In genomic region chr9:69961834-69962233, GRCh38 we compare ENCODE assay signal across 16 cellular contexts.
"Had no signal": no experiment of that assay in that cellular context is flagged by ENCODE, and none has a peak within 500 bp of the region (broad histone marks: within the 10 kb centered on the region; RNA-seq: fewer than 3 reads in every experiment).

No MANE protein-coding gene starts in this region.

- H3K36me3 ChIP-seq: ascending aorta, esophagus squamous epithelium, left lung, sigmoid colon had no signal

- H3K9me3 ChIP-seq: ascending aorta, esophagus squamous epithelium, left lung, sigmoid colon, testis had no signal

- DNase-seq: activated CD4-positive, alpha-beta T cell treated with anti-CD3 and anti-CD28 coated beads for 4 hours; activated CD8-positive, alpha-beta T cell treated with anti-CD3 and anti-CD28 coated beads for 36 hours; activated naive CD4-positive, alpha-beta T cell treated with Interleukin-2 at 50 U/mL for 16 hours; activated naive CD8-positive, alpha-beta T cell treated with anti-CD3 and anti-CD28 coated beads, Interleukin-2, amount 50 U/mL, for 24 hours; dorsolateral prefrontal cortex; esophagus squamous epithelium; head of caudate nucleus; left lung; mesenchymal stem cell; nephron progenitor cell; sigmoid colon; stimulated activated CD4-positive, alpha-beta T cell treated with anti-CD3 and anti-CD28 coated beads, Interleukin-12 subunit alpha, Interleukin-12 subunit beta, amount 100 ng/mL, for 4 hours; stimulated activated CD4-positive, alpha-beta T cell treated with anti-CD3 and anti-CD28 coated beads, Interleukin-2, amount 100 ng/mL, for 48 hours; stimulated activated naive CD8-positive, alpha-beta T cell treated with anti-CD3 and anti-CD28 coated beads, Interleukin-15, amount 100 ng/mL, for 72 hours; testis had no signal

- H3K27ac ChIP-seq: ascending aorta, dorsolateral prefrontal cortex, esophagus squamous epithelium, left lung, sigmoid colon, testis had no signal

- H3K4me1 ChIP-seq: esophagus squamous epithelium, left lung, testis had no signal

- H3K27me3 ChIP-seq: ascending aorta, dorsolateral prefrontal cortex, esophagus squamous epithelium, left lung, sigmoid colon, testis had no signal

- ATAC-seq: activated CD8-positive, alpha-beta T cell treated with anti-CD3 and anti-CD28 coated beads for 36 hours; activated naive CD8-positive, alpha-beta T cell treated with anti-CD3 and anti-CD28 coated beads, Interleukin-2, amount 50 U/mL, for 24 hours; left lung; stimulated activated naive CD8-positive, alpha-beta T cell treated with anti-CD3 and anti-CD28 coated beads, Interleukin-15, amount 100 ng/mL, for 72 hours had no signal

- H3K4me3 ChIP-seq: ascending aorta, dorsolateral prefrontal cortex, esophagus squamous epithelium, left lung, sigmoid colon, testis had no signal
